Comparison of ENCODE assay signal across 8 cellular contexts in genomic region chr12:11653215-11653753, GRCh38. TPM values are rescaled to one million over a fixed set of nuclear protein-coding genes. Genes with fewer than 3 reads are reported as not detected.
A peak's percentile ranks its signal among the peaks of the same experiment; 100 is the strongest.
DNase-seq lines count a peak whose midpoint lies in the region; FAIRE-seq and TF ChIP-seq lines count a peak whose summit lies in the region.

No MANE protein-coding gene starts in this region.

- intact Hi-C loops in MCF 10A (cut with micrococcal nuclease) = loop anchor here (5.0 kb wide), 4 partner anchors 44 to 224 kb away; no protein-coding TSS in a partner anchor
- intact Hi-C loops in uterus (cut with DNase I; ENCODE audit: low total_unique reads) = no loop called here

- CTCF ChIA-PET in MCF 10A (lab: Yijun Ruan, JAX) = interaction anchor here (1.1 kb wide), 1 partner anchor 380 kb away, joined by 3 read pairs; no protein-coding TSS in a partner anchor

- no peak for DNase-seq in GM19239 (ENCODE audit: insufficient read length, low spot score)
- DNase-seq in NT2/D1 (ENCODE audit: low read depth, low spot score) = no peak
- no peak for DNase-seq in MCF 10A (ENCODE audit: unreplicated experiment)
- DNase-seq in uterus = no peak
- DNase-seq in frontal cortex (ENCODE audit: low spot score in 2 of 2) = no peak
- DNase-seq in NCI-H1105 treated with DMSO at 0.1 percent for 48 hours (lab: John Stamatoyannopoulos, UW) = no peak
- DNase-seq in retina = no peak

- no peak for TF ChIP-seq POLR2A in uterus (IDR thresholded peaks at IDR 0.05)

- FAIRE-seq in GM19239 (lab: Jason Lieb, UNC) = peak; percentile 11
- no peak for FAIRE-seq in frontal cortex (lab: Jason Lieb, UNC)

- no TSS peak for BruUV-seq in MCF 10A (replicated peaks; lab: Mats Ljungman, UMichigan)

- H3K4me1 Mint-ChIP-seq in MCF 10A (ENCODE audit: insufficient read depth, unreplicated experiment) = peaks cover 29% of the 10 kb centered on the region
- peaks cover 54% of the 10 kb centered on the region for H3K4me1 Mint-ChIP-seq in nephron

- H3K27ac Mint-ChIP-seq in MCF 10A (ENCODE audit: low read depth, unreplicated experiment) (peak overlapping the region; percentile 77), nephron (peak overlapping the region; percentile 49 to 99 (median 65))

- H3K27me3 ChIP-seq in NT2/D1 (ENCODE audit: insufficient read depth, insufficient read length) = no peaks in the 10 kb centered on the region
- H3K27me3 ChIP-seq in uterus = no peaks in the 10 kb centered on the region

- peaks cover 3% of the 10 kb centered on the region for H3K4me1 ChIP-seq in NT2/D1 (ENCODE audit: insufficient read depth, insufficient read length)
- H3K4me1 ChIP-seq in uterus = peaks cover 0 to 6% of the 10 kb centered on the region in 2 donors

- POLR2A ChIA-PET in MCF 10A (lab: Yijun Ruan, JAX) = interaction anchor here (1.2 kb wide), 1 partner anchor 233 kb away, joined by 3 read pairs; no protein-coding TSS in a partner anchor

- H3K27me3 Mint-ChIP-seq in MCF 10A (ENCODE audit: insufficient read depth, unreplicated experiment) = no peaks in the 10 kb centered on the region
- H3K27me3 Mint-ChIP-seq in nephron (ENCODE audit: low read depth) = no peaks in the 10 kb centered on the region

- H3K9me3 Mint-ChIP-seq in MCF 10A (ENCODE audit: unreplicated experiment) (no peaks in the 10 kb centered on the region), nephron (no peaks in the 10 kb centered on the region)

- H3K4me3 Mint-ChIP-seq in MCF 10A (ENCODE audit: unreplicated experiment) (peak overlapping the region; percentile 82), nephron (peak overlapping the region; percentile 55 to 98 (median 93))

- no peaks in the 10 kb centered on the region for H3K36me3 Mint-ChIP-seq in MCF 10A (ENCODE audit: insufficient read depth, unreplicated experiment)
- H3K36me3 Mint-ChIP-seq in nephron (ENCODE audit: low read depth) = no peaks in the 10 kb centered on the region

- TF ChIP-seq CTCF in MCF 10A (IDR thresholded peaks at IDR 0.05; ENCODE audit: unreplicated experiment) = no peak
- no peak for TF ChIP-seq CTCF in nephron (IDR thresholded peaks at IDR 0.05; ENCODE audit: unreplicated experiment in 3 of 3)
- TF ChIP-seq CTCF in uterus (IDR thresholded peaks at IDR 0.05) = no peak

- H3K9me3 ChIP-seq in NT2/D1 (ENCODE audit: insufficient read depth, low read length) = no peaks in the 10 kb centered on the region
- H3K9me3 ChIP-seq in uterus = no peaks in the 10 kb centered on the region

- peak overlapping the region; percentile 49 to 99 for H3K27ac ChIP-seq in uterus

- H3K4me3 ChIP-seq in NT2/D1 (ENCODE audit: insufficient read length, low read depth) (no peak overlapping the region), uterus (peak overlapping the region in 1 of 2 donors; percentile 88)

- peak overlapping the region; percentile 47 for H3K9ac ChIP-seq in NT2/D1 (ENCODE audit: insufficient read length, low read depth)

- H3K36me3 ChIP-seq in NT2/D1 (ENCODE audit: insufficient read depth, insufficient read length, low read length) (no peaks in the 10 kb centered on the region), uterus (no peaks in the 10 kb centered on the region)

RNA-seq across cellular contexts. Expression of gene ETV6, which starts 3.8 kb away (rescaled TPM):
- total RNA-seq in MCF 10A (2022) = 16.9 and 19.3 TPM in 2 replicates
- total RNA-seq in uterus = 10 to 100 TPM in 1 of 4 donors, 1 to 10 TPM in 3; 7.6 to 45.5 (median 8.2) TPM
- total RNA-seq in frontal cortex = 2.9 TPM
